18 cellular contexts compared by ENCODE assay signal in the genomic region with DNA sequence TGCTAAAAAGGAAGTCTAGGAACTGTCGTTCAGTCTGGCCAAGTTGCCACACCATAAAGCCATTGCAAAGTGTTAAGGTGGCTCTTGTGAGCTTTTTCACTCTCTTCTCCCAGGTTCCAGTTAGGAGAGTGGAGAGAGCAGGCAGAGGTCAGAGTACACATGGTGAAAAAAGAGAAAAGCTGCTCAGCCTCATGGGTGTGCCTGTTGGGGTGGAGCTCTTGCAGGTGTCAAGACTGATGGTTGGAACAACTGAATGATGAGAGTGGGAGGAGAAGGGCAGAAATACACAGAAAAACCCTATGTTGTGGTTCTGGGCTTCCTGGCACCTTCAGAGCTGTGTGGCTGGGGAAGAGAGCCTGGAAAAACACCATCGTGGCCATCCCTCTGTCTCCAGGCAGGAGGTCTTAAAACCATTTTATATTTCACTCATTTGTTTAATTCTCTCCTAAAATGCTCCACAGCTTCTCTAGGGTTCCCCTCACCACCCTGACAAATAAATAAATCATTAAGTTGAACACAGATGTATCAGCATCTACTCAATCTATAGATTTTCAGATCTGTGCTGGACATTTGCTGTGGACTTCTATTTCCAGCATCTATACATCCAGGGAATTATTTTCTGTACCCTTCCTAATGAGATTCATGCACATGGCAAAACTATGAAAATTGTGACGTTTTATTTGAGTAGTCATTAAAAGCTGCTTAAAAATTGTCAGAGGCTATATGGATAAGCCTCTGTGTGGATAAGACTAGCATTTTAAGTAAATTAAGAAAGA. TPM values are rescaled to one million over a fixed set of nuclear protein-coding genes. Genes with fewer than 3 reads are reported as not detected.
DNase-seq lines count a peak whose midpoint lies in the region; ATAC-seq and TF ChIP-seq lines count a peak whose summit lies in the region.
"Had no signal": no experiment of that assay in that cellular context is flagged by ENCODE, and none has a peak within 500 bp of the region (broad histone marks: within the 10 kb centered on the region; RNA-seq: fewer than 3 reads in every experiment).

No MANE protein-coding gene starts in this region.

- peaks cover 92% of the 10 kb centered on the region for H3K4me1 Mint-ChIP-seq in activated naive CD4-positive, alpha-beta T cell treated with anti-CD3 and anti-CD28 coated beads, Interleukin-2, amount 10 ng/mL, durations not matched to agents 7 days and 5 days
- peaks cover 81 to 93% (median 90%) of the 10 kb centered on the region in 3 donors for H3K4me1 Mint-ChIP-seq in T-cell
- H3K4me1 Mint-ChIP-seq in activated naive CD8-positive, alpha-beta T cell treated with anti-CD3 and anti-CD28 coated beads, Interleukin-2, amount 10 ng/mL, durations not matched to agents 7 days and 5 days: peaks cover 74% of the 10 kb centered on the region
- peaks cover 42 to 64% of the 10 kb centered on the region in 2 donors for H3K4me1 Mint-ChIP-seq in stimulated activated naive B cell treated with anti-CD40 and anti-IgM and Interleukin-4, amounts not matched to agents 10 μg/mL and 1 μg/mL and 100 μg/mL, for 72 hours

- H3K9me3 Mint-ChIP-seq in activated naive CD4-positive, alpha-beta T cell treated with anti-CD3 and anti-CD28 coated beads, Interleukin-2, amount 10 ng/mL, durations not matched to agents 7 days and 5 days: peaks cover 11% of the 10 kb centered on the region
- no peaks in the 10 kb centered on the region for H3K9me3 Mint-ChIP-seq in T-cell
- peaks cover 8% of the 10 kb centered on the region for H3K9me3 Mint-ChIP-seq in activated naive CD8-positive, alpha-beta T cell treated with anti-CD3 and anti-CD28 coated beads, Interleukin-2, amount 10 ng/mL, durations not matched to agents 7 days and 5 days
- H3K9me3 Mint-ChIP-seq in stimulated activated naive B cell treated with anti-CD40 and anti-IgM and Interleukin-4, amounts not matched to agents 10 μg/mL and 1 μg/mL and 100 μg/mL, for 72 hours: peaks cover 12 to 14% of the 10 kb centered on the region in 2 donors

- peak; percentile 29 for DNase-seq in activated naive CD4-positive, alpha-beta T cell treated with anti-CD3 and anti-CD28 coated beads, Interleukin-2, amount 10 ng/mL, durations not matched to agents 7 days and 5 days
- DNase-seq in activated naive CD4-positive, alpha-beta T cell (lab: John Stamatoyannopoulos, UW): no peak
- DNase-seq in T-cell (peak in 1 of 34 experiments; percentile 8), esophagus muscularis mucosa (ENCODE audit: extremely low spot score) (no peak)
- DNase-seq in activated naive CD8-positive, alpha-beta T cell treated with anti-CD3 and anti-CD28 coated beads, Interleukin-2, amount 10 ng/mL, durations not matched to agents 7 days and 5 days: no peak
- DNase-seq in stimulated activated naive B cell treated with anti-CD40 and anti-IgM and Interleukin-4, amounts not matched to agents 10 μg/mL and 1 μg/mL and 100 μg/mL, for 72 hours: no peak
- no peak for DNase-seq in effector memory CD4-positive, alpha-beta T cell
- DNase-seq: anterior cingulate cortex, hypothalamus, NCI-H226, substantia nigra, WERI-Rb-1 had no signal

- peaks cover 85% of the 10 kb centered on the region for H3K36me3 Mint-ChIP-seq in activated naive CD4-positive, alpha-beta T cell treated with anti-CD3 and anti-CD28 coated beads, Interleukin-2, amount 10 ng/mL, durations not matched to agents 7 days and 5 days
- H3K36me3 Mint-ChIP-seq in T-cell: peaks cover 62% of the 10 kb centered on the region
- H3K36me3 Mint-ChIP-seq in activated naive CD8-positive, alpha-beta T cell treated with anti-CD3 and anti-CD28 coated beads, Interleukin-2, amount 10 ng/mL, durations not matched to agents 7 days and 5 days: peaks cover 72% of the 10 kb centered on the region
- H3K36me3 Mint-ChIP-seq in stimulated activated naive B cell treated with anti-CD40 and anti-IgM and Interleukin-4, amounts not matched to agents 10 μg/mL and 1 μg/mL and 100 μg/mL, for 72 hours: peaks cover 4 to 14% of the 10 kb centered on the region in 2 donors

- intact Hi-C loops in esophagus muscularis mucosa (cut with DNase I): no loop called here

- H3K27ac ChIP-seq in esophagus muscularis mucosa (replicated peaks in 1 of 4): no peak overlapping the region
- no peak overlapping the region for H3K27ac ChIP-seq in effector memory CD4-positive, alpha-beta T cell (ENCODE audit: insufficient read depth, low read length, poor library complexity, severe bottlenecking)
- H3K27ac ChIP-seq: WERI-Rb-1 had no signal

- no peak overlapping the region for H3K4me3 ChIP-seq in esophagus muscularis mucosa
- H3K4me3 ChIP-seq in effector memory CD4-positive, alpha-beta T cell (ENCODE audit: insufficient read depth, low read depth, low read length, poor library complexity, severe bottlenecking): no peak overlapping the region

- POLR2A ChIA-PET in T-cell (lab: Charles Lee): interaction anchor here in 1 of 2 donors (0.6 to 1.9 kb wide), 3 partner anchors 18 to 173 kb away, joined by 5 to 6 read pairs (median 6); partner anchors contain the start of gene UBASH3A
- POLR2A ChIA-PET in activated naive CD8-positive, alpha-beta T cell treated with anti-CD3 and anti-CD28 coated beads, Interleukin-2, amount 10 ng/mL, durations not matched to agents 7 days and 5 days (lab: Charles Lee): interaction anchor here (0.7 to 12.9 kb wide), 7 partner anchors 12 to 59 kb away, joined by 3 to 182 read pairs (median 3); partner anchors contain the start of gene UBASH3A

- no peak for TF ChIP-seq POLR2A in esophagus muscularis mucosa (IDR thresholded peaks at IDR 0.05; ENCODE audit: low read depth)

- no peak for TF ChIP-seq EP300 in esophagus muscularis mucosa (IDR thresholded peaks at IDR 0.05)

- ATAC-seq in T-cell (replicated peaks in 1 of 4): no peak
- ATAC-seq in activated naive CD8-positive, alpha-beta T cell treated with anti-CD3 and anti-CD28 coated beads, Interleukin-2, amount 10 ng/mL, durations not matched to agents 7 days and 5 days (ENCODE audit: low read depth): peak; percentile 15
- ATAC-seq in stimulated activated naive B cell treated with anti-CD40 and anti-IgM and Interleukin-4, amounts not matched to agents 10 μg/mL and 1 μg/mL and 100 μg/mL, for 72 hours (replicated peaks): no peak
- no peak for ATAC-seq in HG02970 (IDR thresholded peaks at IDR 0.05; ENCODE audit: low FRiP score, unreplicated experiment)

- H3K27me3 Mint-ChIP-seq in activated naive CD4-positive, alpha-beta T cell treated with anti-CD3 and anti-CD28 coated beads, Interleukin-2, amount 10 ng/mL, durations not matched to agents 7 days and 5 days: no peaks in the 10 kb centered on the region
- H3K27me3 Mint-ChIP-seq in T-cell: no peaks in the 10 kb centered on the region
- no peaks in the 10 kb centered on the region for H3K27me3 Mint-ChIP-seq in activated naive CD8-positive, alpha-beta T cell treated with anti-CD3 and anti-CD28 coated beads, Interleukin-2, amount 10 ng/mL, durations not matched to agents 7 days and 5 days
- H3K27me3 Mint-ChIP-seq in stimulated activated naive B cell treated with anti-CD40 and anti-IgM and Interleukin-4, amounts not matched to agents 10 μg/mL and 1 μg/mL and 100 μg/mL, for 72 hours: peaks cover 22 to 23% of the 10 kb centered on the region in 2 donors

- H3K4me1 ChIP-seq in esophagus muscularis mucosa: no peaks in the 10 kb centered on the region
- H3K4me1 ChIP-seq in effector memory CD4-positive, alpha-beta T cell (ENCODE audit: control insufficient read depth, insufficient read depth, low read length, poor library complexity, severe bottlenecking): peaks cover 68% of the 10 kb centered on the region

- H3K4me3 Mint-ChIP-seq in activated naive CD4-positive, alpha-beta T cell treated with anti-CD3 and anti-CD28 coated beads, Interleukin-2, amount 10 ng/mL, durations not matched to agents 7 days and 5 days: peak overlapping the region; percentile 32
- peak overlapping the region in 2 of 3 donors; percentile 31 to 65 for H3K4me3 Mint-ChIP-seq in T-cell
- H3K4me3 Mint-ChIP-seq in activated naive CD8-positive, alpha-beta T cell treated with anti-CD3 and anti-CD28 coated beads, Interleukin-2, amount 10 ng/mL, durations not matched to agents 7 days and 5 days: peak overlapping the region; percentile 54
- H3K4me3 Mint-ChIP-seq in stimulated activated naive B cell treated with anti-CD40 and anti-IgM and Interleukin-4, amounts not matched to agents 10 μg/mL and 1 μg/mL and 100 μg/mL, for 72 hours: no peak overlapping the region

- CTCF ChIA-PET in activated naive CD4-positive, alpha-beta T cell treated with anti-CD3 and anti-CD28 coated beads, Interleukin-2, amount 10 ng/mL, durations not matched to agents 7 days and 5 days (lab: Charles Lee): interaction anchor here (0.9 to 2.2 kb wide), 5 partner anchors 17 to 162 kb away, joined by 3 to 13 read pairs (median 4); partner anchors contain the start of gene UBASH3A
- CTCF ChIA-PET in T-cell (lab: Charles Lee): interaction anchor here in 1 of 2 donors (0.6 to 2.4 kb wide), 2 partner anchors 17 to 22 kb away, joined by 8 to 13 read pairs; partner anchors contain the start of gene UBASH3A

- no peaks in the 10 kb centered on the region for H3K36me3 ChIP-seq in esophagus muscularis mucosa
- peaks cover 62% of the 10 kb centered on the region for H3K36me3 ChIP-seq in effector memory CD4-positive, alpha-beta T cell (ENCODE audit: control insufficient read depth, insufficient read depth, low read length)
- H3K36me3 ChIP-seq: WERI-Rb-1 had no signal

- 86% methylated on average over 3 of the region's 3 CpGs for WGBS in esophagus muscularis mucosa

- no peak for TF ChIP-seq CTCF in esophagus muscularis mucosa (IDR thresholded peaks at IDR 0.05)

- peaks cover 0 to 16% (median 2%) of the 10 kb centered on the region in 4 donors for H3K9me3 ChIP-seq in esophagus muscularis mucosa
- no peaks in the 10 kb centered on the region for H3K9me3 ChIP-seq in effector memory CD4-positive, alpha-beta T cell (ENCODE audit: control insufficient read depth, low read length)

- peak overlapping the region; percentile 72 for H3K27ac Mint-ChIP-seq in activated naive CD4-positive, alpha-beta T cell treated with anti-CD3 and anti-CD28 coated beads, Interleukin-2, amount 10 ng/mL, durations not matched to agents 7 days and 5 days
- peak overlapping the region; percentile 76 to 81 for H3K27ac Mint-ChIP-seq in T-cell
- peak overlapping the region; percentile 77 for H3K27ac Mint-ChIP-seq in activated naive CD8-positive, alpha-beta T cell treated with anti-CD3 and anti-CD28 coated beads, Interleukin-2, amount 10 ng/mL, durations not matched to agents 7 days and 5 days
- H3K27ac Mint-ChIP-seq in stimulated activated naive B cell treated with anti-CD40 and anti-IgM and Interleukin-4, amounts not matched to agents 10 μg/mL and 1 μg/mL and 100 μg/mL, for 72 hours: peak overlapping the region; percentile 51

- peaks cover 0 to 67% (median 4%) of the 10 kb centered on the region in 4 donors for H3K27me3 ChIP-seq in esophagus muscularis mucosa
- no peaks in the 10 kb centered on the region for H3K27me3 ChIP-seq in effector memory CD4-positive, alpha-beta T cell (replicated peaks; ENCODE audit: control insufficient read depth, insufficient read depth, low read length, poor library complexity, severe bottlenecking)

RNA-seq across cellular contexts. Expression of gene UBASH3A, which starts 17.5 kb away (rescaled TPM):
- total RNA-seq in T-cell: 10 to 100 TPM; 59.1 to 98.8 (median 80.5) TPM
- 10 to 100 TPM; 77.8 to 80.2 TPM for total RNA-seq in activated naive CD8-positive, alpha-beta T cell treated with anti-CD3 and anti-CD28 coated beads, Interleukin-2, amount 10 ng/mL, durations not matched to agents 7 days and 5 days
- under 1 TPM in 3 of 4 donors, not detected in 1; 0.17 to 0.78 (median 0.50) TPM for total RNA-seq in esophagus muscularis mucosa
- total RNA-seq: cerebellum, G401, M059J, renal cortical epithelial cell had no signal

RNA-seq across cellular contexts. Expression of gene TMPRSS3, which starts 25.4 kb away (rescaled TPM):
- total RNA-seq in T-cell: 1 to 10 TPM; 1.2 to 2.4 (median 1.7) TPM
- 10 to 100 TPM in 1 of 2 experiments, 1 to 10 TPM in 1; 7.8 to 10.7 TPM for total RNA-seq in activated naive CD8-positive, alpha-beta T cell treated with anti-CD3 and anti-CD28 coated beads, Interleukin-2, amount 10 ng/mL, durations not matched to agents 7 days and 5 days
- not detected for total RNA-seq in esophagus muscularis mucosa
- total RNA-seq: G401, mesenteric fat pad had no signal

RNA-seq across cellular contexts. Expression of gene TFF1, which starts 54.9 kb away (rescaled TPM):
- 1 to 10 TPM in 2 of 5 donors, not detected in 3; 1.2 to 1.3 TPM for total RNA-seq in T-cell
- total RNA-seq in activated naive CD8-positive, alpha-beta T cell treated with anti-CD3 and anti-CD28 coated beads, Interleukin-2, amount 10 ng/mL, durations not matched to agents 7 days and 5 days: not detected
- total RNA-seq in esophagus muscularis mucosa: not detected
- total RNA-seq: cerebellum, G401, M059J, mesenteric fat pad, renal cortical epithelial cell had no signal

Comparison
In these comparisons a context has a peak if more than half of its experiments do, and no peak if none do; other contexts are left out.
1. H3K4me3 Mint-ChIP-seq: peak in activated naive CD4-positive, alpha-beta T cell treated with anti-CD3 and anti-CD28 coated beads, Interleukin-2, amount 10 ng/mL, durations not matched to agents 7 days and 5 days (single experiment), T-cell (2 of 3) and activated naive CD8-positive, alpha-beta T cell treated with anti-CD3 and anti-CD28 coated beads, Interleukin-2, amount 10 ng/mL, durations not matched to agents 7 days and 5 days (single experiment); none in stimulated activated naive B cell treated with anti-CD40 and anti-IgM and Interleukin-4, amounts not matched to agents 10 μg/mL and 1 μg/mL and 100 μg/mL, for 72 hours (0 of 2).
2. RNA of gene UBASH3A, which starts 17.5 kb away (total RNA-seq): 59.1 to 98.8 TPM in T-cell and 77.8 to 80.2 TPM in activated naive CD8-positive, alpha-beta T cell treated with anti-CD3 and anti-CD28 coated beads, Interleukin-2, amount 10 ng/mL, durations not matched to agents 7 days and 5 days; 0.17 to 0.78 TPM in esophagus muscularis mucosa; every median in the first group is over 10 times any median in the second.
3. Peak in every context shown above with its lines, with median percentiles within 50 percentile points of each other: H3K27ac Mint-ChIP-seq.